1 cellular context compared by ENCODE assay signal in the genomic region with DNA sequence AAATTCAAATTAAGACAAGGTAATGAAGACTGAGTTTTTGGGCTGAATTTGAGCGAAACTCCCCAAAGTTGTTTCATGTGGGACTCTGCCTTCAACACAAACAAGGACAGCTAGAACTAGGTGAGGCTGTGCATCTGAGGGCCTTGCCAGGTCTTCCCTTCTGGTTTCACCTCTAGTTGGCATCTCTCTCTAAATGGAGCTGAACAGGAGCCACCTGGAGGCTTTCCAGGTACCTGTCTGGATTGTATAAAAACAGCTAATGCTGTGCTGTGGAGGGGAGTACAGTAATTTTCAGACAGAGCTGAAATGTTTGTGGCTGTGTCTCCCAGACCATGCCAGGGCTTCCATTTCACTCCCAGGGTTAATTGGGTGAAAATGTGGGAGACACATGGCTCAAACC.
TF ChIP-seq lines count a peak whose summit lies in the region.

No MANE protein-coding gene starts in this region.

TF ChIP-seq in HepG2, 621 proteins besides CTCF, POLR2A, EP300 and RAD21:
- TF ChIP-seq, protein P1, sequence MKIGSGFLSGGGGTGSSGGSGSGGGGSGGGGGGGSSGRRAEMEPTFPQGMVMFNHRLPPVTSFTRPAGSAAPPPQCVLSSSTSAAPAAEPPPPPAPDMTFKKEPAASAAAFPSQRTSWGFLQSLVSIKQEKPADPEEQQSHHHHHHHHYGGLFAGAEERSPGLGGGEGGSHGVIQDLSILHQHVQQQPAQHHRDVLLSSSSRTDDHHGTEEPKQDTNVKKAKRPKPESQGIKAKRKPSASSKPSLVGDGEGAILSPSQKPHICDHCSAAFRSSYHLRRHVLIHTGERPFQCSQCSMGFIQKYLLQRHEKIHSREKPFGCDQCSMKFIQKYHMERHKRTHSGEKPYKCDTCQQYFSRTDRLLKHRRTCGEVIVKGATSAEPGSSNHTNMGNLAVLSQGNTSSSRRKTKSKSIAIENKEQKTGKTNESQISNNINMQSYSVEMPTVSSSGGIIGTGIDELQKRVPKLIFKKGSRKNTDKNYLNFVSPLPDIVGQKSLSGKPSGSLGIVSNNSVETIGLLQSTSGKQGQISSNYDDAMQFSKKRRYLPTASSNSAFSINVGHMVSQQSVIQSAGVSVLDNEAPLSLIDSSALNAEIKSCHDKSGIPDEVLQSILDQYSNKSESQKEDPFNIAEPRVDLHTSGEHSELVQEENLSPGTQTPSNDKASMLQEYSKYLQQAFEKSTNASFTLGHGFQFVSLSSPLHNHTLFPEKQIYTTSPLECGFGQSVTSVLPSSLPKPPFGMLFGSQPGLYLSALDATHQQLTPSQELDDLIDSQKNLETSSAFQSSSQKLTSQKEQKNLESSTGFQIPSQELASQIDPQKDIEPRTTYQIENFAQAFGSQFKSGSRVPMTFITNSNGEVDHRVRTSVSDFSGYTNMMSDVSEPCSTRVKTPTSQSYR (CRISPR knock-in tag; IDR thresholded peaks at IDR 0.05; ENCODE audit: borderline replicate concordance), result no peak
- TF ChIP-seq IRX3 (CRISPR knock-in tag; IDR thresholded peaks at IDR 0.05; ENCODE audit: borderline replicate concordance, low read depth), result no peak
- no peak for TF ChIP-seq ZNF577 (CRISPR knock-in tag; IDR thresholded peaks at IDR 0.05; ENCODE audit: borderline replicate concordance, low read depth)
- TF ChIP-seq JUNB (CRISPR knock-in tag; IDR thresholded peaks at IDR 0.05; ENCODE audit: borderline replicate concordance), result no peak
- peak; percentile 66 for TF ChIP-seq RBM22 (optimal IDR thresholded peaks at IDR 0.05; ENCODE audit: low read length)
- no peak for TF ChIP-seq ZNF563 (CRISPR knock-in tag; IDR thresholded peaks at IDR 0.05)
- TF ChIP-seq, protein P2, sequence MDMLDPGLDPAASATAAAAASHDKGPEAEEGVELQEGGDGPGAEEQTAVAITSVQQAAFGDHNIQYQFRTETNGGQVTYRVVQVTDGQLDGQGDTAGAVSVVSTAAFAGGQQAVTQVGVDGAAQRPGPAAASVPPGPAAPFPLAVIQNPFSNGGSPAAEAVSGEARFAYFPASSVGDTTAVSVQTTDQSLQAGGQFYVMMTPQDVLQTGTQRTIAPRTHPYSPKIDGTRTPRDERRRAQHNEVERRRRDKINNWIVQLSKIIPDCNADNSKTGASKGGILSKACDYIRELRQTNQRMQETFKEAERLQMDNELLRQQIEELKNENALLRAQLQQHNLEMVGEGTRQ (IDR thresholded peaks at IDR 0.05; ENCODE audit: low read depth, low read length), result no peak
- TF ChIP-seq, protein P2 (CRISPR knock-in tag; IDR thresholded peaks at IDR 0.05; ENCODE audit: borderline replicate concordance), result 0 out of 2 replicates have a peak, but pooled peaks have one; percentile 25
- TF ChIP-seq CHD4 (IDR thresholded peaks at IDR 0.05; ENCODE audit: borderline replicate concordance, low read length), result no peak
- TF ChIP-seq, protein P3, sequence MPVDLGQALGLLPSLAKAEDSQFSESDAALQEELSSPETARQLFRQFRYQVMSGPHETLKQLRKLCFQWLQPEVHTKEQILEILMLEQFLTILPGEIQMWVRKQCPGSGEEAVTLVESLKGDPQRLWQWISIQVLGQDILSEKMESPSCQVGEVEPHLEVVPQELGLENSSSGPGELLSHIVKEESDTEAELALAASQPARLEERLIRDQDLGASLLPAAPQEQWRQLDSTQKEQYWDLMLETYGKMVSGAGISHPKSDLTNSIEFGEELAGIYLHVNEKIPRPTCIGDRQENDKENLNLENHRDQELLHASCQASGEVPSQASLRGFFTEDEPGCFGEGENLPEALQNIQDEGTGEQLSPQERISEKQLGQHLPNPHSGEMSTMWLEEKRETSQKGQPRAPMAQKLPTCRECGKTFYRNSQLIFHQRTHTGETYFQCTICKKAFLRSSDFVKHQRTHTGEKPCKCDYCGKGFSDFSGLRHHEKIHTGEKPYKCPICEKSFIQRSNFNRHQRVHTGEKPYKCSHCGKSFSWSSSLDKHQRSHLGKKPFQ (CRISPR knock-in tag; IDR thresholded peaks at IDR 0.05; ENCODE audit: insufficient replicate concordance), result no peak
